16 cellular contexts compared by ENCODE assay signal in the genomic region with DNA sequence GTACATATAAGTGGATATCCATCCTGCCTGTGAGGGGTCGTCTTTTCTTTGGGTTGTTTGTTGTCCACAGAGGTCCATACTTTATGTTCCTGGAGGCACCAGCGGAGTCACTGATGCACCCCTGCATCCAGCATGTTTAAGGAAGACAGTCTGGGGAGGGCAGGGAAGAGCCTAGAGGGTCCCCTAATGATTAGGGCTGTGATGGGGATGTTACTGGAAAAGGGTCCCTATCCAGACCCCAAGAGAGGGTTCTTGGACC. TPM values are rescaled to one million over a fixed set of nuclear protein-coding genes. Genes with fewer than 3 reads are reported as not detected.
DNase-seq lines count a peak whose midpoint lies in the region; ATAC-seq, FAIRE-seq and TF ChIP-seq lines count a peak whose summit lies in the region.
"Not testable (repeated sequence)": the region's sequence is repeated elsewhere in the genome, so short reads cannot be mapped to it uniquely, and the experiment has no call there.
"Had no signal": no experiment of that assay in that cellular context is flagged by ENCODE, and none has a peak within 500 bp of the region (broad histone marks: within the 10 kb centered on the region; RNA-seq: fewer than 3 reads in every experiment).

No MANE protein-coding gene starts in this region.

- peak overlapping the region; percentile 97 to 100 (median 98) for H3K4me3 Mint-ChIP-seq in CD4-positive, alpha-beta memory T cell
- peak overlapping the region; percentile 94 for H3K4me3 Mint-ChIP-seq in activated naive CD4-positive, alpha-beta T cell treated with anti-CD3 and anti-CD28 coated beads for 36 hours
- H3K4me3 Mint-ChIP-seq in dendritic cell treated with granulocyte-macrophage colony-stimulating factor and Interleukin-4, amounts not matched to agents 40 ng/mL and 50 ng/mL, for 4 days: peak overlapping the region; percentile 87
- H3K4me3 Mint-ChIP-seq in neural progenitor cell: peak overlapping the region; percentile 96
- H3K4me3 Mint-ChIP-seq in type B pancreatic cell: peak overlapping the region; percentile 99

- H3K27ac Mint-ChIP-seq in CD4-positive, alpha-beta memory T cell: peak overlapping the region in 4 of 7 donors; percentile 39 to 99 (median 82)
- H3K27ac Mint-ChIP-seq in activated naive CD4-positive, alpha-beta T cell treated with anti-CD3 and anti-CD28 coated beads for 36 hours: not testable (repeated sequence)
- H3K27ac Mint-ChIP-seq in dendritic cell treated with granulocyte-macrophage colony-stimulating factor and Interleukin-4, amounts not matched to agents 40 ng/mL and 50 ng/mL, for 4 days: peak overlapping the region; percentile 93
- H3K27ac Mint-ChIP-seq in neural progenitor cell (peak overlapping the region; percentile 64), type B pancreatic cell (peak overlapping the region; percentile 98)

- TF ChIP-seq POLR2A in HepG2 (IDR thresholded peaks at IDR 0.05; ENCODE audit: insufficient read depth in 1 of 2, low read depth in 2 of 2, low read length in 2 of 2): not testable (repeated sequence)

- ATAC-seq in HepG2: not testable (repeated sequence)

- TF ChIP-seq CTCF in WERI-Rb-1 (IDR thresholded peaks at IDR 0.05; ENCODE audit: low read depth, low read length); HepG2 (CRISPR knock-in tag; IDR thresholded peaks at IDR 0.05); neural progenitor cell (IDR thresholded peaks at IDR 0.05); type B pancreatic cell (conservative IDR thresholded peaks at IDR 0.05): not testable (repeated sequence)

- not testable (repeated sequence) for H3K27me3 Mint-ChIP-seq in CD4-positive, alpha-beta memory T cell; activated naive CD4-positive, alpha-beta T cell treated with anti-CD3 and anti-CD28 coated beads for 36 hours (ENCODE audit: low read depth); dendritic cell treated with granulocyte-macrophage colony-stimulating factor and Interleukin-4, amounts not matched to agents 40 ng/mL and 50 ng/mL, for 4 days; type B pancreatic cell
- peaks cover 10% of the 10 kb centered on the region for H3K27me3 Mint-ChIP-seq in neural progenitor cell (ENCODE audit: insufficient read depth, low read depth)

- H3K4me3 ChIP-seq in CD4-positive, alpha-beta memory T cell (ENCODE audit: low read length in 2 of 2); neural progenitor cell: not testable (repeated sequence)
- H3K4me3 ChIP-seq in WERI-Rb-1 (ENCODE audit: low read depth, low read length): 0 out of 2 replicates have a peak overlapping the region, but pooled peaks have one; percentile 64
- peak overlapping the region; percentile 77 to 91 (median 77) for H3K4me3 ChIP-seq in HepG2 (replicated peaks in 1 of 3; ENCODE audit: insufficient read depth in 1 of 3, low read depth in 2 of 3, low read length in 3 of 3)

- POLR2A ChIA-PET in CD4-positive, alpha-beta memory T cell (lab: Charles Lee; ENCODE audit: partially characterized antibody): interaction anchor here (1.1 kb wide), 1 partner anchor 8 kb away, joined by 3 read pairs; no protein-coding TSS in a partner anchor
- POLR2A ChIA-PET in HepG2 (lab: Yijun Ruan, JAX): interaction anchor here (0.8 to 4.1 kb wide), 9 partner anchors 14 to 142 kb away, joined by 3 to 35 read pairs (median 15); a partner anchor contains a TSS

- not testable (repeated sequence) for H4K20me1 ChIP-seq in HepG2 (ENCODE audit: insufficient read depth, low read length); neural progenitor cell (ENCODE audit: low read depth)

- H2AFZ ChIP-seq in HepG2 (ENCODE audit: low read length); neural progenitor cell (replicated peaks): not testable (repeated sequence)

- H3K27ac ChIP-seq in CD4-positive, alpha-beta memory T cell (ENCODE audit: low read depth, low read length); WERI-Rb-1; neural progenitor cell: not testable (repeated sequence)
- peak overlapping the region; percentile 100 for H3K27ac ChIP-seq in KOPT-K1 (ENCODE audit: low read depth, low read length, poor library complexity, severe bottlenecking)
- H3K27ac ChIP-seq in HepG2 (ENCODE audit: extremely low read length, insufficient read depth, low read length): peak overlapping the region; percentile 96

- not testable (repeated sequence) for DNase-seq in CD4-positive, alpha-beta memory T cell; WERI-Rb-1; activated naive CD4-positive, alpha-beta T cell treated with anti-CD3 and anti-CD28 coated beads for 36 hours; HepG2 (ENCODE audit: low spot score); neural progenitor cell (ENCODE audit: low spot score); type B pancreatic cell (ENCODE audit: extremely low spot score, unreplicated experiment)

- H3K4me1 ChIP-seq in CD4-positive, alpha-beta memory T cell (ENCODE audit: insufficient read depth, low read length): peaks cover 12% of the 10 kb centered on the region
- H3K4me1 ChIP-seq in HepG2 (ENCODE audit: insufficient read depth, low read length) (peaks cover 39% of the 10 kb centered on the region), neural progenitor cell (peaks cover 16% of the 10 kb centered on the region)

- not testable (repeated sequence) for H3K36me3 Mint-ChIP-seq in CD4-positive, alpha-beta memory T cell; activated naive CD4-positive, alpha-beta T cell treated with anti-CD3 and anti-CD28 coated beads for 36 hours (ENCODE audit: low read depth); dendritic cell treated with granulocyte-macrophage colony-stimulating factor and Interleukin-4, amounts not matched to agents 40 ng/mL and 50 ng/mL, for 4 days (ENCODE audit: low read depth); neural progenitor cell; type B pancreatic cell

- H3K27me3 ChIP-seq in CD4-positive, alpha-beta memory T cell (ENCODE audit: insufficient read depth, low read length); WERI-Rb-1 (ENCODE audit: insufficient read depth, low read depth, severe bottlenecking); HepG2 (ENCODE audit: control insufficient read depth in 1 of 2, insufficient read depth in 2 of 2, low read length in 2 of 2); neural progenitor cell: not testable (repeated sequence)

- not testable (repeated sequence) for H3K9me3 Mint-ChIP-seq in CD4-positive, alpha-beta memory T cell; activated naive CD4-positive, alpha-beta T cell treated with anti-CD3 and anti-CD28 coated beads for 36 hours; dendritic cell treated with granulocyte-macrophage colony-stimulating factor and Interleukin-4, amounts not matched to agents 40 ng/mL and 50 ng/mL, for 4 days; neural progenitor cell; type B pancreatic cell

- WGBS in HepG2 (ENCODE audit: low lambda C conversion rate): 3% methylated on average over 2 of the region's 2 CpGs

- H3K9ac ChIP-seq in HepG2 (ENCODE audit: insufficient read depth, low read depth, low read length): peak overlapping the region; percentile 93
- not testable (repeated sequence) for H3K9ac ChIP-seq in neural progenitor cell

- not testable (repeated sequence) for TF ChIP-seq RAD21 in HepG2 (CRISPR knock-in tag; IDR thresholded peaks at IDR 0.05)

- intact Hi-C loops in CD4-positive, alpha-beta memory T cell (cut with micrococcal nuclease): loop anchor here (1.0 kb wide), 1 partner anchor 38 kb away; a partner anchor contains a TSS
- intact Hi-C loops in activated naive CD4-positive, alpha-beta T cell treated with anti-CD3 and anti-CD28 coated beads for 36 hours (cut with micrococcal nuclease): loop anchor here (2.0 kb wide), 1 partner anchor 37 kb away; a partner anchor contains a TSS
- intact Hi-C loops in dendritic cell treated with granulocyte-macrophage colony-stimulating factor and Interleukin-4, amounts not matched to agents 40 ng/mL and 50 ng/mL, for 4 days (cut with micrococcal nuclease): not testable (repeated sequence)
- intact Hi-C loops in HepG2 (cut with micrococcal nuclease; ENCODE audit: unreplicated experiment): loop anchor here (1.0 to 5.0 kb wide), 2 partner anchors 110 to 143 kb away; a partner anchor contains a TSS

- CTCF ChIA-PET in CD4-positive, alpha-beta memory T cell (lab: Charles Lee; ENCODE audit: partially characterized antibody); HepG2 (lab: Yijun Ruan, JAX; ENCODE audit: low intra/inter-chr PET ratio, low total read pairs): not testable (repeated sequence)
- CTCF ChIA-PET in activated naive CD4-positive, alpha-beta T cell treated with anti-CD3 and anti-CD28 coated beads for 36 hours (lab: Charles Lee): interaction anchor here (1.3 kb wide), 1 partner anchor 16 kb away, joined by 4 read pairs; no protein-coding TSS in a partner anchor

- H3K36me3 ChIP-seq in CD4-positive, alpha-beta memory T cell (ENCODE audit: insufficient read depth, low read length); KOPT-K1 (ENCODE audit: insufficient read depth, low read length); WERI-Rb-1; HepG2 (replicated peaks in 1 of 2; ENCODE audit: control insufficient read depth in 1 of 2, insufficient read depth in 2 of 2, low read length in 2 of 2); neural progenitor cell: not testable (repeated sequence)

- peaks cover 27% of the 10 kb centered on the region for H3F3A ChIP-seq in neural progenitor cell (ENCODE audit: low read depth)

- H3K4me1 Mint-ChIP-seq in CD4-positive, alpha-beta memory T cell: peaks cover 13 to 26% (median 19%) of the 10 kb centered on the region in 4 donors
- peaks cover 18% of the 10 kb centered on the region for H3K4me1 Mint-ChIP-seq in activated naive CD4-positive, alpha-beta T cell treated with anti-CD3 and anti-CD28 coated beads for 36 hours (ENCODE audit: low read depth)
- H3K4me1 Mint-ChIP-seq in dendritic cell treated with granulocyte-macrophage colony-stimulating factor and Interleukin-4, amounts not matched to agents 40 ng/mL and 50 ng/mL, for 4 days (ENCODE audit: low read depth): peaks cover 39% of the 10 kb centered on the region
- H3K4me1 Mint-ChIP-seq in neural progenitor cell: peaks cover 19% of the 10 kb centered on the region
- H3K4me1 Mint-ChIP-seq in type B pancreatic cell (ENCODE audit: unreplicated experiment): peaks cover 20% of the 10 kb centered on the region

- not testable (repeated sequence) for FAIRE-seq in HepG2 (lab: Jason Lieb, UNC)

- not testable (repeated sequence) for H3K79me2 ChIP-seq in HepG2 (ENCODE audit: insufficient read depth, low read length); neural progenitor cell (ENCODE audit: low read depth)

- TF ChIP-seq EP300 in HepG2 (IDR thresholded peaks at IDR 0.05; ENCODE audit: low read depth in 2 of 2, low read length in 2 of 2); HepG2 (CRISPR knock-in tag; IDR thresholded peaks at IDR 0.05; ENCODE audit: borderline replicate concordance): not testable (repeated sequence)

- peak overlapping the region; percentile 95 for H3K4me2 ChIP-seq in HepG2 (ENCODE audit: low read depth, low read length)
- peak overlapping the region; percentile 72 for H3K4me2 ChIP-seq in neural progenitor cell

- BruUV-seq in HepG2 (replicated peaks; lab: Mats Ljungman, UMichigan): not testable (repeated sequence)

- H3K9me3 ChIP-seq in CD4-positive, alpha-beta memory T cell (ENCODE audit: control insufficient read depth in 1 of 2, low read length in 2 of 2); WERI-Rb-1 (ENCODE audit: severe bottlenecking); HepG2 (ENCODE audit: low read length); neural progenitor cell (ENCODE audit: low read depth): not testable (repeated sequence)
- peaks cover 14% of the 10 kb centered on the region for H3K9me3 ChIP-seq in KOPT-K1 (ENCODE audit: insufficient read depth, low read length, poor library complexity, severe bottlenecking)

- in situ Hi-C loops in HepG2 (cut with HindIII; ENCODE audit: extremely low pct_ligation_motif_present, low pct_unique_long_range_greater_than_20kb): not testable (repeated sequence)

RNA-seq across cellular contexts. Expression of a gene that starts 1.4 kb away (rescaled TPM):
- 1 to 10 TPM in 1 of 2 experiments, not detected in 1; 4.3 TPM for total RNA-seq in CD4-positive, alpha-beta memory T cell
- 1 to 10 TPM in 1 of 2 donors, not detected in 1; 7.0 TPM for polyA plus RNA-seq in CD4-positive, alpha-beta memory T cell
- 10 to 100 TPM; 12.6 to 13.1 TPM for total RNA-seq in activated naive CD4-positive, alpha-beta T cell treated with anti-CD3 and anti-CD28 coated beads for 36 hours
- total RNA-seq in HepG2 (2016; rRNA removed; fragmentation: Illumina TruSeq; extraction: Trizol) (6.8 TPM in 1 of 2 replicates, not detected in the other), neural progenitor cell (ENCODE audit: low replicate concordance) (not detected in 2 replicates), type B pancreatic cell (ENCODE audit: low replicate concordance) (4.9 and 18.8 TPM in 2 replicates)
- 22.1 and 60.3 TPM in 2 replicates for total RNA-seq in HepG2 (2016; cell fraction: cytosol; rRNA removed; fragmentation: Illumina TruSeq; extraction: Trizol; ENCODE audit: low read depth)
- 7.0 and 7.1 TPM in 2 replicates for total RNA-seq in HepG2 (2016; cell fraction: insoluble cytoplasmic fraction; rRNA removed; fragmentation: Illumina TruSeq; extraction: Trizol)
- 20.1 and 22.2 TPM in 2 replicates for total RNA-seq in HepG2 (2016; cell fraction: membrane; rRNA removed; fragmentation: Illumina TruSeq; extraction: Trizol)
- 18.2 and 36.2 TPM in 2 replicates for total RNA-seq in HepG2 (2016; cell fraction: nucleus; rRNA removed; fragmentation: Illumina TruSeq; extraction: Trizol)
- polyA plus RNA-seq in HepG2 (2011; rRNA removed): not detected in 2 replicates
- not detected in 2 replicates for polyA plus RNA-seq in HepG2 (2011; cell fraction: cytosol; rRNA removed)
- polyA plus RNA-seq in HepG2 (2011; cell fraction: nucleus; rRNA removed): not detected in 2 replicates
- polyA plus RNA-seq in HepG2 (2012): not detected in 2 replicates
- 4.6 and 8.5 TPM in 2 replicates for polyA plus RNA-seq in HepG2 (2016; cell fraction: cytosol; fragmentation: Illumina TruSeq; extraction: Trizol; ENCODE audit: low read depth)
- not detected in 2 replicates for polyA plus RNA-seq in HepG2 (2016; cell fraction: insoluble cytoplasmic fraction; fragmentation: Illumina TruSeq; extraction: Trizol; ENCODE audit: low read depth)
- polyA plus RNA-seq in HepG2 (2016; cell fraction: membrane; fragmentation: Illumina TruSeq; extraction: Trizol; ENCODE audit: low read depth): 3.4 TPM in 1 of 2 replicates, not detected in the other
- not detected in 2 replicates for polyA plus RNA-seq in HepG2 (2016; cell fraction: nucleus; fragmentation: Illumina TruSeq; extraction: Trizol; ENCODE audit: insufficient read depth, low read depth)
- polyA minus RNA-seq in HepG2 (2011; rRNA and poly(A)+ RNA removed; ENCODE audit: low replicate concordance): 19.6 and 124 TPM in 2 replicates
- 51.7 and 87.1 TPM in 2 replicates for polyA minus RNA-seq in HepG2 (2011; cell fraction: cytosol; rRNA and poly(A)+ RNA removed)
- polyA minus RNA-seq in HepG2 (2011; cell fraction: nucleus; rRNA and poly(A)+ RNA removed): 22.3 and 66.6 TPM in 2 replicates
- total RNA-seq: breast epithelium, esophagus squamous epithelium, G401, glomerular endothelial cell, HT-29, lower leg skin had no signal

RNA-seq across cellular contexts. Expression of a gene that starts 37.9 kb away (rescaled TPM):
- 10 to 100 TPM; 32.3 to 35.7 TPM for total RNA-seq in CD4-positive, alpha-beta memory T cell
- 10 to 100 TPM; 37.2 to 40.1 TPM for polyA plus RNA-seq in CD4-positive, alpha-beta memory T cell
- 1 to 10 TPM; 2.4 to 2.5 TPM for total RNA-seq in activated naive CD4-positive, alpha-beta T cell treated with anti-CD3 and anti-CD28 coated beads for 36 hours
- total RNA-seq in HepG2 (2016; rRNA removed; fragmentation: Illumina TruSeq; extraction: Trizol): 6.5 and 10.0 TPM in 2 replicates
- total RNA-seq in HepG2 (2016; cell fraction: cytosol; rRNA removed; fragmentation: Illumina TruSeq; extraction: Trizol; ENCODE audit: low read depth): 3.4 and 3.8 TPM in 2 replicates
- total RNA-seq in HepG2 (2016; cell fraction: insoluble cytoplasmic fraction; rRNA removed; fragmentation: Illumina TruSeq; extraction: Trizol): 7.2 and 9.3 TPM in 2 replicates
- 8.5 and 9.0 TPM in 2 replicates for total RNA-seq in HepG2 (2016; cell fraction: membrane; rRNA removed; fragmentation: Illumina TruSeq; extraction: Trizol)
- total RNA-seq in HepG2 (2016; cell fraction: nucleus; rRNA removed; fragmentation: Illumina TruSeq; extraction: Trizol): 4.0 and 4.4 TPM in 2 replicates
- polyA plus RNA-seq in HepG2 (2011; rRNA removed): 5.3 and 7.7 TPM in 2 replicates
- polyA plus RNA-seq in HepG2 (2011; cell fraction: cytosol; rRNA removed): 2.4 and 3.9 TPM in 2 replicates
- polyA plus RNA-seq in HepG2 (2011; cell fraction: nucleus; rRNA removed): 1.0 and 2.0 TPM in 2 replicates
- polyA plus RNA-seq in HepG2 (2012): 5.8 and 7.1 TPM in 2 replicates
- polyA plus RNA-seq in HepG2 (2016; cell fraction: cytosol; fragmentation: Illumina TruSeq; extraction: Trizol; ENCODE audit: low read depth): 4.2 and 4.5 TPM in 2 replicates
- polyA plus RNA-seq in HepG2 (2016; cell fraction: insoluble cytoplasmic fraction; fragmentation: Illumina TruSeq; extraction: Trizol; ENCODE audit: low read depth): 10.6 and 10.9 TPM in 2 replicates
- 7.2 and 7.3 TPM in 2 replicates for polyA plus RNA-seq in HepG2 (2016; cell fraction: membrane; fragmentation: Illumina TruSeq; extraction: Trizol; ENCODE audit: low read depth)
- polyA plus RNA-seq in HepG2 (2016; cell fraction: nucleus; fragmentation: Illumina TruSeq; extraction: Trizol; ENCODE audit: insufficient read depth, low read depth): 7.5 and 7.9 TPM in 2 replicates
- polyA minus RNA-seq in HepG2 (2011; rRNA and poly(A)+ RNA removed; ENCODE audit: low replicate concordance): 0.80 and 1.4 TPM in 2 replicates
- polyA minus RNA-seq in HepG2 (2011; cell fraction: cytosol; rRNA and poly(A)+ RNA removed): 2.3 and 2.6 TPM in 2 replicates
- polyA minus RNA-seq in HepG2 (2011; cell fraction: nucleus; rRNA and poly(A)+ RNA removed): 2.2 and 2.4 TPM in 2 replicates
- 24.8 and 33.9 TPM in 2 replicates for total RNA-seq in neural progenitor cell (ENCODE audit: low replicate concordance)
- total RNA-seq in type B pancreatic cell (ENCODE audit: low replicate concordance): 18.6 and 18.7 TPM in 2 replicates

RNA-seq across cellular contexts. Expression of a gene that starts 49.9 kb away (rescaled TPM):
- total RNA-seq in CD4-positive, alpha-beta memory T cell: not detected
- polyA plus RNA-seq in CD4-positive, alpha-beta memory T cell: not detected
- not detected for total RNA-seq in activated naive CD4-positive, alpha-beta T cell treated with anti-CD3 and anti-CD28 coated beads for 36 hours
- total RNA-seq in HepG2 (2016; rRNA removed; fragmentation: Illumina TruSeq; extraction: Trizol) (not detected in 2 replicates), neural progenitor cell (ENCODE audit: low replicate concordance) (not detected in 2 replicates), type B pancreatic cell (ENCODE audit: low replicate concordance) (0.87 TPM in 1 of 2 replicates, not detected in the other)
- total RNA-seq in HepG2 (2016; cell fraction: cytosol; rRNA removed; fragmentation: Illumina TruSeq; extraction: Trizol; ENCODE audit: low read depth): not detected in 2 replicates
- not detected in 2 replicates for total RNA-seq in HepG2 (2016; cell fraction: insoluble cytoplasmic fraction; rRNA removed; fragmentation: Illumina TruSeq; extraction: Trizol)
- not detected in 2 replicates for total RNA-seq in HepG2 (2016; cell fraction: membrane; rRNA removed; fragmentation: Illumina TruSeq; extraction: Trizol)
- total RNA-seq in HepG2 (2016; cell fraction: nucleus; rRNA removed; fragmentation: Illumina TruSeq; extraction: Trizol): not detected in 2 replicates
- not detected in 2 replicates for polyA plus RNA-seq in HepG2 (2011; rRNA removed)
- polyA plus RNA-seq in HepG2 (2011; cell fraction: cytosol; rRNA removed): not detected in 2 replicates
- polyA plus RNA-seq in HepG2 (2011; cell fraction: nucleus; rRNA removed): not detected in 2 replicates
- not detected in 2 replicates for polyA plus RNA-seq in HepG2 (2012)
- not detected in 2 replicates for polyA plus RNA-seq in HepG2 (2016; cell fraction: cytosol; fragmentation: Illumina TruSeq; extraction: Trizol; ENCODE audit: low read depth)
- not detected in 2 replicates for polyA plus RNA-seq in HepG2 (2016; cell fraction: insoluble cytoplasmic fraction; fragmentation: Illumina TruSeq; extraction: Trizol; ENCODE audit: low read depth)
- not detected in 2 replicates for polyA plus RNA-seq in HepG2 (2016; cell fraction: membrane; fragmentation: Illumina TruSeq; extraction: Trizol; ENCODE audit: low read depth)
- polyA plus RNA-seq in HepG2 (2016; cell fraction: nucleus; fragmentation: Illumina TruSeq; extraction: Trizol; ENCODE audit: insufficient read depth, low read depth): not detected in 2 replicates
- not detected in 2 replicates for polyA minus RNA-seq in HepG2 (2011; rRNA and poly(A)+ RNA removed; ENCODE audit: low replicate concordance)
- not detected in 2 replicates for polyA minus RNA-seq in HepG2 (2011; cell fraction: cytosol; rRNA and poly(A)+ RNA removed)
- polyA minus RNA-seq in HepG2 (2011; cell fraction: nucleus; rRNA and poly(A)+ RNA removed): not detected in 2 replicates
- total RNA-seq: dermis microvascular lymphatic vessel endothelial cell, G401, glomerular endothelial cell, HT-29, SJSA1 had no signal
